ENCODE assay signal across 19 cellular contexts in genomic region chr7:42956062-42956461, GRCh38.
"Had no signal": no experiment of that assay in that cellular context is flagged by ENCODE, and none has a peak within 500 bp of the region (broad histone marks: within the 10 kb centered on the region; RNA-seq: fewer than 3 reads in every experiment).

No MANE protein-coding gene starts in this region.

- H3K36me3 ChIP-seq: colonic mucosa, esophagus muscularis mucosa, heart right ventricle, left lung, lower lobe of right lung had no signal

- DNase-seq: cerebellar nuclear complex; colonic mucosa; cortex of kidney; dermis blood vessel endothelial cell; dorsolateral prefrontal cortex; effector CD4-positive, alpha-beta T cell; effector memory CD4-positive, alpha-beta T cell; foreskin keratinocyte; glutamatergic neuron; head of caudate nucleus; heart right ventricle; hippocampal formation; left cardiac atrium; left lung; left ventricle myocardium superior; lower lobe of right lung; mesenchymal stem cell; midbrain had no signal

- H3K4me1 ChIP-seq: colonic mucosa, esophagus muscularis mucosa, foreskin keratinocyte, heart right ventricle, left lung, lower lobe of right lung had no signal

- H3K9me3 ChIP-seq: colonic mucosa, esophagus muscularis mucosa had no signal

- H3K27ac ChIP-seq: colonic mucosa, dorsolateral prefrontal cortex, esophagus muscularis mucosa, foreskin keratinocyte, heart right ventricle, left lung, lower lobe of right lung had no signal

- H3K27me3 ChIP-seq: colonic mucosa, dorsolateral prefrontal cortex, esophagus muscularis mucosa, left lung had no signal

- H3K4me3 ChIP-seq: colonic mucosa, dorsolateral prefrontal cortex, esophagus muscularis mucosa, heart right ventricle, left lung, lower lobe of right lung had no signal

- ATAC-seq: foreskin keratinocyte, heart right ventricle, left cardiac atrium, left lung, left ventricle myocardium superior, lower lobe of right lung had no signal
